ENCODE assay signal across 4 cellular contexts in genomic region chr9:115195889-115196288, GRCh38.
"Had no signal": no experiment of that assay in that cellular context is flagged by ENCODE, and none has a peak within 500 bp of the region (broad histone marks: within the 10 kb centered on the region; RNA-seq: fewer than 3 reads in every experiment).

No MANE protein-coding gene starts in this region.

- H3K4me2 ChIP-seq: GM23338 had no signal

- H3K4me3 ChIP-seq: GM23338 had no signal

- DNase-seq: H9, HCEC 1CT, KBM-7 had no signal

- H2AFZ ChIP-seq: GM23338 had no signal
